21 cellular contexts compared by ENCODE assay signal in genomic region chr16:23319861-23320615, GRCh38. TPM values are rescaled to one million over a fixed set of nuclear protein-coding genes. Genes with fewer than 3 reads are reported as not detected.
"Had no signal": no experiment of that assay in that cellular context is flagged by ENCODE, and none has a peak within 500 bp of the region (broad histone marks: within the 10 kb centered on the region; RNA-seq: fewer than 3 reads in every experiment).

No MANE protein-coding gene starts in this region.

- H3K4me3 ChIP-seq: esophagus muscularis mucosa, hepatocyte, spleen, tibial nerve had no signal

- ATAC-seq: natural killer cell treated with Interleukin-12 subunit alpha and Interleukin-12 subunit beta and Interleukin-15 and Interleukin-18, amount 100 ng/mL, for 72 hours; sciatic nerve; stimulated activated memory B cell treated with anti-CD40 and anti-IgM and Interleukin-4, amounts not matched to agents 10 μg/mL and 1 μg/mL and 100 μg/mL, for 72 hours had no signal

- H3K79me2 ChIP-seq: hepatocyte, parathyroid adenoma had no signal

- H3K27ac ChIP-seq: epithelial cell of prostate, esophagus muscularis mucosa, hepatocyte, parathyroid adenoma, spleen, tibial nerve had no signal

- H3K9me3 ChIP-seq: esophagus muscularis mucosa, spleen, tibial nerve had no signal

- H3K27me3 ChIP-seq: hepatocyte, spleen, tibial nerve had no signal

- H3K4me1 Mint-ChIP-seq: mesothelial cell of epicardium had no signal

- H3K27me3 Mint-ChIP-seq: stimulated activated memory B cell treated with anti-CD40 and anti-IgM and Interleukin-4, amounts not matched to agents 10 μg/mL and 1 μg/mL and 100 μg/mL, for 72 hours had no signal

- H3K36me3 Mint-ChIP-seq: mesothelial cell of epicardium; natural killer cell treated with Interleukin-12 subunit alpha and Interleukin-12 subunit beta and Interleukin-15 and Interleukin-18, amount 100 ng/mL, for 72 hours; stimulated activated memory B cell treated with anti-CD40 and anti-IgM and Interleukin-4, amounts not matched to agents 10 μg/mL and 1 μg/mL and 100 μg/mL, for 72 hours had no signal

- H3K27ac Mint-ChIP-seq: mesothelial cell of epicardium; natural killer cell treated with Interleukin-12 subunit alpha and Interleukin-12 subunit beta and Interleukin-15 and Interleukin-18, amount 100 ng/mL, for 72 hours; stimulated activated memory B cell treated with anti-CD40 and anti-IgM and Interleukin-4, amounts not matched to agents 10 μg/mL and 1 μg/mL and 100 μg/mL, for 72 hours; stimulated activated naive CD8-positive, alpha-beta T cell treated with anti-CD3 and anti-CD28 coated beads, Interleukin-15, Interleukin-2, amounts not matched to agents 100 ng/mL and 50 ng/mL, for 24 hours had no signal

- H3K36me3 ChIP-seq: esophagus muscularis mucosa, spleen, tibial nerve had no signal

- H3K4me1 ChIP-seq: parathyroid adenoma, spleen, tibial nerve had no signal

- H3K9me3 Mint-ChIP-seq: mesothelial cell of epicardium; natural killer cell treated with Interleukin-12 subunit alpha and Interleukin-12 subunit beta and Interleukin-15 and Interleukin-18, amount 100 ng/mL, for 72 hours; stimulated activated memory B cell treated with anti-CD40 and anti-IgM and Interleukin-4, amounts not matched to agents 10 μg/mL and 1 μg/mL and 100 μg/mL, for 72 hours; stimulated activated naive CD8-positive, alpha-beta T cell treated with anti-CD3 and anti-CD28 coated beads, Interleukin-15, Interleukin-2, amounts not matched to agents 100 ng/mL and 50 ng/mL, for 24 hours had no signal

- H3K4me3 Mint-ChIP-seq: mesothelial cell of epicardium; natural killer cell treated with Interleukin-12 subunit alpha and Interleukin-12 subunit beta and Interleukin-15 and Interleukin-18, amount 100 ng/mL, for 72 hours; stimulated activated memory B cell treated with anti-CD40 and anti-IgM and Interleukin-4, amounts not matched to agents 10 μg/mL and 1 μg/mL and 100 μg/mL, for 72 hours; stimulated activated naive CD8-positive, alpha-beta T cell treated with anti-CD3 and anti-CD28 coated beads, Interleukin-15, Interleukin-2, amounts not matched to agents 100 ng/mL and 50 ng/mL, for 24 hours had no signal

- DNase-seq: central memory CD4-positive, alpha-beta T cell; effector memory CD4-positive, alpha-beta T cell; kidney glomerular epithelial cell; spleen; stimulated activated CD4-positive, alpha-beta T cell treated with anti-CD3 and anti-CD28 coated beads, Interleukin-15, amount 100 ng/mL, for 24 hours; stimulated activated CD4-positive, alpha-beta T cell treated with anti-CD3 and anti-CD28 coated beads, Interleukin-1b, Interleukin-23, amount 100 ng/mL, for 48 hours; stimulated activated CD4-positive, alpha-beta T cell treated with anti-CD3 and anti-CD28 coated beads, Interleukin-4, amount 100 ng/mL, for 24 hours had no signal

- H3K4me2 ChIP-seq: hepatocyte had no signal

- H2AFZ ChIP-seq: hepatocyte, parathyroid adenoma had no signal

- H3K9ac ChIP-seq: parathyroid adenoma had no signal

RNA-seq across cellular contexts. Expression of gene SCNN1B, which starts 17.9 kb away (rescaled TPM):
- total RNA-seq: fibroblast of villous mesenchyme; mesothelial cell of epicardium; natural killer cell treated with Interleukin-12 subunit alpha and Interleukin-12 subunit beta and Interleukin-15 and Interleukin-18, amount 100 ng/mL, for 72 hours; pulmonary artery endothelial cell; skeletal muscle tissue; temporal lobe had no signal
